1 cellular context compared by ENCODE assay signal in genomic region chr13:60163525-60164471, GRCh38.
TF ChIP-seq lines count a peak whose summit lies in the region.

TSS of gene DIAPH3 (minus strand) at chr13:60163928. CDS start at chr13:60163766, 162 bp downstream.

TF ChIP-seq in K562, 482 proteins besides CTCF, POLR2A, EP300 and RAD21 (continued from another document and continues in another):
- peak; percentile 56; the same call in 1 of the 2 replicates for TF ChIP-seq FOXM1 (IDR thresholded peaks at IDR 0.05; ENCODE audit: low read depth)
- TF ChIP-seq FOXM1 (CRISPR knock-in tag; IDR thresholded peaks at IDR 0.05; ENCODE audit: low read depth), result no peak
- no peak for TF ChIP-seq STAT5B (CRISPR knock-in tag; IDR thresholded peaks at IDR 0.05)
- TF ChIP-seq ETV5 (CRISPR knock-in tag; IDR thresholded peaks at IDR 0.05; ENCODE audit: low read depth), result no peak
- TF ChIP-seq CUX1 (CRISPR knock-in tag; IDR thresholded peaks at IDR 0.05), result no peak
- 0 out of 2 replicates have a peak, but pooled peaks have one; percentile 5 for TF ChIP-seq SPI1 (IDR thresholded peaks at IDR 0.05; ENCODE audit: borderline replicate concordance, low read depth, low read length)
- TF ChIP-seq KDM5B (IDR thresholded peaks at IDR 0.05; ENCODE audit: insufficient replicate concordance, low read depth, low read length), result peak; percentile 58
- TF ChIP-seq ZNF311 (CRISPR knock-in tag; IDR thresholded peaks at IDR 0.05), result no peak
- TF ChIP-seq ZBTB11 (CRISPR knock-in tag; IDR thresholded peaks at IDR 0.05), result peak in 2 of 3 experiments; percentile 32 to 69; a peak in 3 of 6 replicates
- TF ChIP-seq RCOR1 (IDR thresholded peaks at IDR 0.05; ENCODE audit: borderline replicate concordance in 1 of 2, low read depth in 2 of 2, low read length in 2 of 2), result 0 out of 4 replicates have a peak, but pooled peaks of 1 of the 2 experiments have one; percentile 12
- 0 out of 2 replicates have a peak, but pooled peaks have one; percentile 66 for TF ChIP-seq ZNF609 (CRISPR knock-in tag; IDR thresholded peaks at IDR 0.05; ENCODE audit: borderline replicate concordance)
- no peak for TF ChIP-seq DMBX1 (CRISPR knock-in tag; IDR thresholded peaks at IDR 0.05; ENCODE audit: borderline replicate concordance)
- TF ChIP-seq EP400 (IDR thresholded peaks at IDR 0.05), result peak; percentile 89
- TF ChIP-seq BCL6 (CRISPR knock-in tag; IDR thresholded peaks at IDR 0.05), result no peak
- TF ChIP-seq RREB1 (CRISPR knock-in tag; IDR thresholded peaks at IDR 0.05), result no peak
- peak; percentile 83 for TF ChIP-seq POLR2B (IDR thresholded peaks at IDR 0.05; ENCODE audit: low read depth, partially characterized antibody)
- peak; percentile 62; the same call in 1 of the 2 replicates for TF ChIP-seq JUND (IDR thresholded peaks at IDR 0.05; ENCODE audit: borderline replicate concordance, low read depth, low read length)
- TF ChIP-seq JUND (tag; IDR thresholded peaks at IDR 0.05; ENCODE audit: borderline replicate concordance, low read depth, low read length), result no peak; the same call in 2 of the 3 replicates
- peak; percentile 99 for TF ChIP-seq E2F4 (CRISPR knock-in tag; IDR thresholded peaks at IDR 0.05; ENCODE audit: low read depth)
- TF ChIP-seq CREB1 (IDR thresholded peaks at IDR 0.05), result peak; percentile 94
- TF ChIP-seq CREB1 (CRISPR knock-in tag; IDR thresholded peaks at IDR 0.05), result peak; percentile 93
- peak; percentile 64; the same call in 1 of the 2 replicates for TF ChIP-seq GTF2E2 (tag; IDR thresholded peaks at IDR 0.05)
- TF ChIP-seq CEBPZ (IDR thresholded peaks at IDR 0.05; ENCODE audit: borderline replicate concordance, low read depth, low read length), result peak; percentile 60; the same call in 1 of the 2 replicates
- no peak for TF ChIP-seq ZNF740 (CRISPR knock-in tag; IDR thresholded peaks at IDR 0.05)
- no peak for TF ChIP-seq ZNF740 (tag; IDR thresholded peaks at IDR 0.05)
- TF ChIP-seq NFRKB (IDR thresholded peaks at IDR 0.05; ENCODE audit: low read depth), result peak; percentile 65; the same call in 1 of the 2 replicates
- peak; percentile 40 for TF ChIP-seq RBM22 (IDR thresholded peaks at IDR 0.05; ENCODE audit: low read depth, low read length, poor library complexity, severe bottlenecking)
